ENCODE assay signal across 8 cellular contexts in genomic region chr1:226064816-226065248, GRCh38. TPM values are rescaled to one million over a fixed set of nuclear protein-coding genes. Genes with fewer than 3 reads are reported as not detected.
DNase-seq lines count a peak whose midpoint lies in the region; ATAC-seq lines count a peak whose summit lies in the region.

No MANE protein-coding gene starts in this region.

- H3K36me3 ChIP-seq in H7 (replicated peaks; ENCODE audit: control insufficient read depth, insufficient read depth, low read length), result peaks cover 24% of the 10 kb centered on the region

- peak overlapping the region; percentile 76 for H3K4me3 Mint-ChIP-seq in activated naive CD4-positive, alpha-beta T cell treated with anti-CD3 and anti-CD28 coated beads for 36 hours

- intact Hi-C loops in activated naive CD4-positive, alpha-beta T cell treated with anti-CD3 and anti-CD28 coated beads for 36 hours (cut with micrococcal nuclease), result loop anchor here (1.0 to 10.0 kb wide), 7 partner anchors 18 to 672 kb away; partner anchors contain the start of genes ACBD3, ENAH and ITPKB

- H3K27me3 ChIP-seq in H7 (ENCODE audit: control insufficient read depth, insufficient read depth, low read length), result no peaks in the 10 kb centered on the region

- ATAC-seq in HG02759 (IDR thresholded peaks at IDR 0.05; ENCODE audit: unreplicated experiment) (no peak), GM21526 (IDR thresholded peaks at IDR 0.05; ENCODE audit: low FRiP score, unreplicated experiment) (no peak)

- H3K4me3 ChIP-seq in H7 (ENCODE audit: insufficient read depth, low read depth, low read length), result peak overlapping the region; percentile 97

- H3K27ac Mint-ChIP-seq in activated naive CD4-positive, alpha-beta T cell treated with anti-CD3 and anti-CD28 coated beads for 36 hours, result peak overlapping the region; percentile 87

- DNase-seq in COLO668 (lab: John Stamatoyannopoulos, UW; ENCODE audit: unreplicated experiment), result peak; percentile 19
- DNase-seq in H7, result peak; percentile 43
- DNase-seq in NCI-H82 treated with DMSO at 0.1 percent for 48 hours (lab: John Stamatoyannopoulos, UW; ENCODE audit: unreplicated experiment), result peak; percentile 68
- peak; percentile 66 for DNase-seq in activated naive CD4-positive, alpha-beta T cell treated with anti-CD3 and anti-CD28 coated beads for 36 hours
- peak; percentile 74 for DNase-seq in globus pallidus (ENCODE audit: low spot score)
- peak; percentile 55 for DNase-seq in putamen (ENCODE audit: low spot score)

- H3K9me3 Mint-ChIP-seq in activated naive CD4-positive, alpha-beta T cell treated with anti-CD3 and anti-CD28 coated beads for 36 hours, result no peaks in the 10 kb centered on the region

- CTCF ChIA-PET in activated naive CD4-positive, alpha-beta T cell treated with anti-CD3 and anti-CD28 coated beads for 36 hours (lab: Charles Lee), result interaction anchor here (0.6 to 2.9 kb wide), 29 partner anchors 8 to 637 kb away, joined by 3 to 51 read pairs (median 6); no protein-coding TSS in a partner anchor

- peaks cover 39% of the 10 kb centered on the region for H3K36me3 Mint-ChIP-seq in activated naive CD4-positive, alpha-beta T cell treated with anti-CD3 and anti-CD28 coated beads for 36 hours (ENCODE audit: low read depth)

- no peaks in the 10 kb centered on the region for H3K27me3 Mint-ChIP-seq in activated naive CD4-positive, alpha-beta T cell treated with anti-CD3 and anti-CD28 coated beads for 36 hours (ENCODE audit: low read depth)

- H3K4me1 Mint-ChIP-seq in activated naive CD4-positive, alpha-beta T cell treated with anti-CD3 and anti-CD28 coated beads for 36 hours (ENCODE audit: low read depth), result peaks cover 58% of the 10 kb centered on the region

RNA-seq across cellular contexts. Expression of gene H3-3A, which starts 2.3 kb away (rescaled TPM):
- total RNA-seq in H7 (2014; rRNA removed; shearing (Covaris generic)), result 963 and 975 TPM in 2 replicates
- 100 to 1,000 TPM; 325 to 332 TPM for total RNA-seq in activated naive CD4-positive, alpha-beta T cell treated with anti-CD3 and anti-CD28 coated beads for 36 hours

Comparison
In these comparisons a context has a peak if more than half of its experiments do, and no peak if none do; other contexts are left out.
1. DNase-seq: peak in every context shown above with its lines; median percentile 74 in globus pallidus; 68 in NCI-H82 treated with DMSO at 0.1 percent for 48 hours; 66 in activated naive CD4-positive, alpha-beta T cell treated with anti-CD3 and anti-CD28 coated beads for 36 hours; 55 in putamen; 43 in H7; 19 in COLO668.